In the genomic region with DNA sequence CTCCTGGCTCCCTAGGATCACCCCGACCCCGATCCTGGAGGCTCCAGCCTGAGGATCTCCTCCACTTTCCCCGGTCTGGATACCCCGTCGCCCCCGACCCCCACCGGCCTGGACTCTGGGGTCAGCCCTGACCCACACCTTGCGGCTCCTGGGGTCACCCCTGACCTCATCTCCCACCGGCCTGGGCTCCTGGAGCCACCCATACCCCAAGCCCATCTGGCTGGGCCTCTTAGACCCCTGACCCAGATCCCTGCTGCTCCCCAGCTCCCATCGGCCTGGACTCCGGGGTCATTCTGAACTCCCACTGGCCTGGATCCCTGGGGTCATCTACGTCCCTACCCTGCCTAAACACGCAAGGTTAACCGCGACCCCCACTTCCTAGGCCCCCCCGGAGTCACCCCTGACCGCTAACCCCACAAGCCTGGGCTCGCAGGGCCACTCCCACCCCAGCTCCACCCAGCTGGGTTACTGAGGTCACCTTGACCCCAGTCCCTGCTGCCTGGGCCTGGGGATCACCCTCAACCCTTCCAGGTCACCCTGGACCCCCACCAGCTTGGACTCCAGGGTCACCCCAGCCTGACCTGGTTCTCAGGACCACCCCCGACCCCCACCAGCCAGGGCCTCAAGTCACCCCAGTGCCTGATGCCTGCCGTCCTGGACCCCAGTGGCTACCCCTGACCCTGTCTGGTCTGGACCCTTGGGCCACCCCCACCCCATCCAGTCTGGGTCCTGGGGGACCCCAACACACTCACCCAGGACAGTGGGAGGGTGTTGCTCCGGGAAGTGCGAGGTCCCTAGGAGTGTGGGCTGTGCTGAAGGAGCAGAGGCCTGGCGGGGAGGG, we compare ENCODE assay signal across 8 cellular contexts. TPM values are rescaled to one million over a fixed set of nuclear protein-coding genes. Genes with fewer than 3 reads are reported as not detected.
A peak's percentile ranks its signal among the peaks of the same experiment; 100 is the strongest.
DNase-seq lines count a peak whose midpoint lies in the region; ATAC-seq and TF ChIP-seq lines count a peak whose summit lies in the region.

No MANE protein-coding gene starts in this region.

- DNase-seq in LoVo (ENCODE audit: low spot score) = peak; percentile 16
- peak; percentile 17 for DNase-seq in activated naive CD4-positive, alpha-beta T cell treated with anti-CD3 and anti-CD28 coated beads, Interleukin-2, amount 50 U/mL, for 16 hours
- DNase-seq in left ventricle myocardium inferior = peak; percentile 43
- DNase-seq in NCI-H2171 (lab: John Stamatoyannopoulos, UW) = no peak
- DNase-seq in kidney tubule cell (ENCODE audit: low spot score) = no peak

- peak overlapping the region; percentile 89 for H3K4me3 ChIP-seq in BLaER1
- H3K4me3 ChIP-seq in left ventricle myocardium inferior = peak overlapping the region; percentile 97
- H3K4me3 ChIP-seq in skeletal muscle tissue (ENCODE audit: low read length in 3 of 3) = peak overlapping the region; percentile 83 to 88 (median 87)

- intact Hi-C loops in left ventricle myocardium inferior (cut with micrococcal nuclease) = loop anchor here (5.0 to 10.0 kb wide), 2 partner anchors 41 to 62 kb away; no protein-coding TSS in a partner anchor

- H3K4me2 ChIP-seq in BLaER1 = peak overlapping the region; percentile 99

- H3K27me3 ChIP-seq in BLaER1 (no peaks in the 10 kb centered on the region), left ventricle myocardium inferior (ENCODE audit: low read depth) (no peaks in the 10 kb centered on the region), skeletal muscle tissue (ENCODE audit: control insufficient read depth in 3 of 3, insufficient read depth in 3 of 3, low read length in 3 of 3) (no peaks in the 10 kb centered on the region)

- no peaks in the 10 kb centered on the region for H3K9me3 ChIP-seq in BLaER1
- H3K9me3 ChIP-seq in left ventricle myocardium inferior (replicated peaks) = no peaks in the 10 kb centered on the region
- H3K9me3 ChIP-seq in skeletal muscle tissue (ENCODE audit: control insufficient read depth in 3 of 3, low read length in 3 of 3) = no peaks in the 10 kb centered on the region

- H3K36me3 ChIP-seq in BLaER1 = peaks cover 19% of the 10 kb centered on the region
- H3K36me3 ChIP-seq in left ventricle myocardium inferior = peaks cover 3% of the 10 kb centered on the region
- peaks cover 0 to 4% (median 0%) of the 10 kb centered on the region in 3 donors for H3K36me3 ChIP-seq in skeletal muscle tissue (ENCODE audit: control insufficient read depth in 3 of 3, insufficient read depth in 3 of 3, low read length in 3 of 3)

- H4K20me1 ChIP-seq in BLaER1 = peaks cover 53% of the 10 kb centered on the region

- peaks cover 46% of the 10 kb centered on the region for H3K4me1 ChIP-seq in BLaER1
- peaks cover 56% of the 10 kb centered on the region for H3K4me1 ChIP-seq in left ventricle myocardium inferior
- peaks cover 17 to 19% (median 18%) of the 10 kb centered on the region in 3 donors for H3K4me1 ChIP-seq in skeletal muscle tissue (ENCODE audit: control insufficient read depth in 3 of 3, insufficient read depth in 3 of 3, low read length in 3 of 3)

- H3K27ac ChIP-seq in BLaER1 (peak overlapping the region; percentile 94), left ventricle myocardium inferior (replicated peaks) (peak overlapping the region; percentile 93), skeletal muscle tissue (ENCODE audit: low read depth, low read length) (peak overlapping the region; percentile 93)

- peak overlapping the region; percentile 95 for H3K9ac ChIP-seq in BLaER1
- peak overlapping the region; percentile 88 to 92 (median 89) for H3K9ac ChIP-seq in skeletal muscle tissue (ENCODE audit: low read depth in 1 of 3, low read length in 3 of 3)

- no peak for ATAC-seq in HG02938 (IDR thresholded peaks at IDR 0.05; ENCODE audit: unreplicated experiment)

- TF ChIP-seq CTCF in left ventricle myocardium inferior (IDR thresholded peaks at IDR 0.05; ENCODE audit: borderline replicate concordance) = no peak

RNA-seq across cellular contexts. Expression of gene FOXK1, which starts 1.2 kb away (rescaled TPM):
- 18.3 TPM for total RNA-seq in left ventricle myocardium inferior
- 17.2 TPM for total RNA-seq in skeletal muscle tissue

Comparison
In these comparisons a context has a peak if more than half of its experiments do, and no peak if none do; other contexts are left out.
1. DNase-seq: peak in LoVo (single experiment), activated naive CD4-positive, alpha-beta T cell treated with anti-CD3 and anti-CD28 coated beads, Interleukin-2, amount 50 U/mL, for 16 hours (single experiment) and left ventricle myocardium inferior (single experiment); none in NCI-H2171 (single experiment) and kidney tubule cell (single experiment).
2. Peak in every context shown above with its lines, with median percentiles within 50 percentile points of each other: H3K27ac ChIP-seq and H3K4me3 ChIP-seq.